Comparison of ENCODE assay signal across 9 cellular contexts in genomic region chr11:60265373-60266214, GRCh38. TPM values are rescaled to one million over a fixed set of nuclear protein-coding genes. Genes with fewer than 3 reads are reported as not detected.
DNase-seq lines count a peak whose midpoint lies in the region; ATAC-seq, FAIRE-seq and TF ChIP-seq lines count a peak whose summit lies in the region.
"Had no signal": no experiment of that assay in that cellular context is flagged by ENCODE, and none has a peak within 500 bp of the region (broad histone marks: within the 10 kb centered on the region; RNA-seq: fewer than 3 reads in every experiment).

No MANE protein-coding gene starts in this region.

- H3K4me1 ChIP-seq in K562 (replicated peaks in 1 of 2; ENCODE audit: control insufficient read depth in 2 of 2, insufficient read depth in 2 of 2, low read length in 2 of 2): no peaks in the 10 kb centered on the region; a peak in 1 of 5 replicates

- ATAC-seq in GM18511 (IDR thresholded peaks at IDR 0.05; ENCODE audit: unreplicated experiment) (peak; percentile 65), K562 (peak; percentile 76), left lobe of liver (peak; percentile 92), HG03135 (IDR thresholded peaks at IDR 0.05; ENCODE audit: unreplicated experiment) (no peak)

- FAIRE-seq in K562 (lab: Jason Lieb, UNC): peak; percentile 52

- no peak overlapping the region; the same call in 1 of the 2 replicates for H2AFZ ChIP-seq in K562 (ENCODE audit: low read depth, low read length)

- H3K79me2 ChIP-seq in K562 (ENCODE audit: control insufficient read depth, insufficient read depth, low read length): no peaks in the 10 kb centered on the region

- no peaks in the 10 kb centered on the region for H3K9me1 ChIP-seq in K562 (ENCODE audit: control insufficient read depth, insufficient read depth, low read length)

- no peak for TF ChIP-seq EP300 in K562 (IDR thresholded peaks at IDR 0.05; ENCODE audit: low read length)

- DNase-seq in Caki2 (ENCODE audit: low read depth) (peak; percentile 72), NCI-H2029 treated with DMSO at 0.1 percent for 48 hours (lab: John Stamatoyannopoulos, UW) (peak; percentile 44), K562 (ENCODE audit: extremely low read depth in 1 of 4, low spot score in 3 of 4) (peak; percentile 52 to 62 (median 58)), left lobe of liver (ENCODE audit: low spot score) (no peak), posterior vena cava (ENCODE audit: low spot score) (no peak)
- no peak for DNase-seq in activated T-cell treated with anti-CD3 and anti-CD28 coated beads, Interleukin-2, amount 50 U/mL, for 1 hour

- no peak for TF ChIP-seq POLR2A in K562 (conservative IDR thresholded peaks at IDR 0.05)

- H3K36me3 ChIP-seq in K562 (ENCODE audit: control insufficient read depth, insufficient read depth, low read length): no peaks in the 10 kb centered on the region

- CTCF ChIA-PET in K562 (lab: Yijun Ruan, JAX; ENCODE audit: low intra/inter-chr PET ratio): no interaction called here

- POLR2A ChIA-PET in K562 (lab: Yijun Ruan, JAX): interaction anchor here (0.7 kb wide), 1 partner anchor 468 kb away, joined by 3 read pairs; no protein-coding TSS in a partner anchor

- in situ Hi-C loops in Caki2 (cut with HindIII; ENCODE audit: low pct_unique_long_range_greater_than_20kb, low sequenced_read_pairs): no loop called here
- in situ Hi-C loops in K562 (cut with MboI): no loop called here

- H3K4me3 ChIP-seq in K562: no peak overlapping the region

- H3K4me2 ChIP-seq in K562 (ENCODE audit: insufficient read depth, low read length): no peak overlapping the region

- no peaks in the 10 kb centered on the region for H4K20me1 ChIP-seq in K562 (replicated peaks; ENCODE audit: control insufficient read depth, insufficient read depth, low read length)

- peak; percentile 69 to 82 for TF ChIP-seq RAD21 in K562 (CRISPR knock-in tag; conservative IDR thresholded peaks at IDR 0.05 in 1 of 2, IDR thresholded peaks at IDR 0.05 in 1 of 2)

- no peaks in the 10 kb centered on the region for H3K9me3 ChIP-seq in K562 (replicated peaks; ENCODE audit: control insufficient read depth, insufficient read depth, low read depth, low read length)

- H3K27me3 ChIP-seq in K562 (ENCODE audit: control insufficient read depth in 2 of 2, insufficient read depth in 2 of 2, low read length in 2 of 2): peaks cover 0 to 6% of the 10 kb centered on the region in 2 experiments; a peak in 1 of 5 replicates

- intact Hi-C loops in K562 (cut with micrococcal nuclease): loop anchor here (2.0 to 10.0 kb wide), 4 partner anchors 77 to 489 kb away; partner anchors contain the start of gene MS4A15
- intact Hi-C loops in posterior vena cava (cut with DNase I): no loop called here

- peak; percentile 58 to 81 (median 76); a peak in 5 of 6 replicates for TF ChIP-seq CTCF in K562 (IDR thresholded peaks at IDR 0.05 in 2 of 3, conservative IDR thresholded peaks at IDR 0.05 in 1 of 3; ENCODE audit: insufficient read depth in 2 of 3, low read depth in 1 of 3, low read length in 3 of 3)

- no peak overlapping the region for H3K9ac ChIP-seq in K562 (ENCODE audit: insufficient read depth in 1 of 2, low read depth in 2 of 2, low read length in 2 of 2)

- WGBS in K562 (ENCODE audit: insufficient coverage, low coverage, missing lambda C conversion rate): 4% methylated on average over 4 of the region's 4 CpGs

- H3K27ac ChIP-seq in K562 (ENCODE audit: extremely low read depth, low read depth, low read length): no peak overlapping the region

- BruUV-seq in K562 (replicated peaks; lab: Mats Ljungman, UMichigan): no TSS peak

TF ChIP-seq in K562, 482 proteins besides CTCF, POLR2A, EP300 and RAD21 (continues in another document):
- TF ChIP-seq MXI1 (IDR thresholded peaks at IDR 0.05; ENCODE audit: low read depth, low read length) (no peak), NFXL1 (CRISPR knock-in tag; IDR thresholded peaks at IDR 0.05) (no peak), HBP1 (CRISPR knock-in tag; IDR thresholded peaks at IDR 0.05) (no peak), SMAD3 (CRISPR knock-in tag; conservative IDR thresholded peaks at IDR 0.05) (no peak), DEAF1 (CRISPR knock-in tag; IDR thresholded peaks at IDR 0.05) (peak; percentile 42; the same call in 1 of the 2 replicates), BCL6 (CRISPR knock-in tag; IDR thresholded peaks at IDR 0.05) (no peak), ZNF23 (CRISPR knock-in tag; IDR thresholded peaks at IDR 0.05) (no peak), ELK1 (CRISPR knock-in tag; IDR thresholded peaks at IDR 0.05) (no peak), SOX6 (IDR thresholded peaks at IDR 0.05) (no peak)

RNA-seq across cellular contexts. Expression of gene MS4A4A, which starts 14.9 kb away (rescaled TPM):
- total RNA-seq in Caki2 (2014; rRNA removed; shearing (Covaris generic); ENCODE audit: low replicate concordance): not detected in 2 replicates
- not detected in 2 replicates for total RNA-seq in K562 (2011; cell fraction: chromatin; rRNA removed; ENCODE audit: low replicate concordance)
- 0.39 TPM in 1 of 2 replicates, not detected in the other for total RNA-seq in K562 (2011; cell fraction: nucleolus; rRNA removed)
- total RNA-seq in K562 (2011; cell fraction: nucleoplasm; rRNA removed): 0.81 TPM in 1 of 2 replicates, not detected in the other
- total RNA-seq in K562 (2014; rRNA removed) (7.4 and 8.2 TPM in 2 replicates), K562 (2014; rRNA removed; fragmentation: Illumina TruSeq; extraction: Trizol) (10.0 and 10.1 TPM in 2 replicates), K562 (2015; rRNA removed; fragmentation: Illumina TruSeq; extraction: Trizol) (12.0 and 13.1 TPM in 2 replicates), K562 (2021) (10.7 and 11.2 TPM in 2 replicates), left lobe of liver (5.6 TPM), posterior vena cava (10 to 100 TPM; 30.1 to 72.0 TPM)
- polyA plus RNA-seq in K562 (2011; rRNA removed) (0.77 and 101 TPM in 2 replicates), K562 (2014; fragmentation: Illumina TruSeq; extraction: Trizol) (8.6 and 9.3 TPM in 2 replicates), K562 (2014; fragmentation: Nextera tagmentation; extraction: Ambion mirVana) (10 to 100 TPM; 40.0 to 41.4 TPM), K562 (2014; rRNA removed) (5.8 and 10.0 TPM in 2 replicates)
- polyA plus RNA-seq in K562 (2011; cell fraction: cytosol; rRNA removed): 0.45 and 83.5 TPM in 2 replicates
- 0.21 and 52.5 TPM in 2 replicates for polyA plus RNA-seq in K562 (2011; cell fraction: nucleus; rRNA removed)
- 7.2 and 8.2 TPM in 2 replicates for polyA plus RNA-seq in K562 (2012)
- polyA minus RNA-seq in K562 (2011; rRNA and poly(A)+ RNA removed): 0.32 and 63.7 TPM in 2 replicates
- polyA minus RNA-seq in K562 (2011; cell fraction: cytosol; rRNA and poly(A)+ RNA removed): 18.3 TPM in 1 of 2 replicates, not detected in the other
- polyA minus RNA-seq in K562 (2011; cell fraction: nucleus; rRNA and poly(A)+ RNA removed): 50.8 TPM in 1 of 2 replicates, not detected in the other

RNA-seq across cellular contexts. Expression of gene MS4A4E, which starts 22.7 kb away (rescaled TPM):
- total RNA-seq in Caki2 (2014; rRNA removed; shearing (Covaris generic); ENCODE audit: low replicate concordance): not detected in 2 replicates
- total RNA-seq in K562 (2011; cell fraction: chromatin; rRNA removed; ENCODE audit: low replicate concordance): not detected in 2 replicates
- total RNA-seq in K562 (2011; cell fraction: nucleolus; rRNA removed): not detected in 2 replicates
- total RNA-seq in K562 (2011; cell fraction: nucleoplasm; rRNA removed): not detected in 2 replicates
- 0.24 and 0.36 TPM in 2 replicates for total RNA-seq in K562 (2014; rRNA removed)
- 0.32 TPM in 1 of 2 replicates, not detected in the other for total RNA-seq in K562 (2014; rRNA removed; fragmentation: Illumina TruSeq; extraction: Trizol)
- 0.65 and 0.87 TPM in 2 replicates for total RNA-seq in K562 (2015; rRNA removed; fragmentation: Illumina TruSeq; extraction: Trizol)
- total RNA-seq in K562 (2021): 0.33 TPM in 1 of 2 replicates, not detected in the other
- 0.27 TPM in 1 of 2 replicates, not detected in the other for polyA plus RNA-seq in K562 (2011; rRNA removed)
- polyA plus RNA-seq in K562 (2011; cell fraction: cytosol; rRNA removed): not detected in 2 replicates
- 0.16 and 1.2 TPM in 2 replicates for polyA plus RNA-seq in K562 (2011; cell fraction: nucleus; rRNA removed)
- polyA plus RNA-seq in K562 (2012): 0.61 and 1.3 TPM in 2 replicates
- polyA plus RNA-seq in K562 (2014; fragmentation: Illumina TruSeq; extraction: Trizol): 0.14 and 0.36 TPM in 2 replicates
- polyA plus RNA-seq in K562 (2014; fragmentation: Nextera tagmentation; extraction: Ambion mirVana): under 1 TPM; 0.11 to 0.22 TPM
- 0.27 and 0.81 TPM in 2 replicates for polyA plus RNA-seq in K562 (2014; rRNA removed)
- 0.84 TPM in 1 of 2 replicates, not detected in the other for polyA minus RNA-seq in K562 (2011; rRNA and poly(A)+ RNA removed)
- not detected in 2 replicates for polyA minus RNA-seq in K562 (2011; cell fraction: cytosol; rRNA and poly(A)+ RNA removed)
- polyA minus RNA-seq in K562 (2011; cell fraction: nucleus; rRNA and poly(A)+ RNA removed): 2.4 TPM in 1 of 2 replicates, not detected in the other
- total RNA-seq in left lobe of liver: 2.3 TPM
- total RNA-seq in posterior vena cava: 1 to 10 TPM; 1.3 to 7.6 TPM
- total RNA-seq: skeletal muscle tissue had no signal

Comparison
In these comparisons a context has a peak if more than half of its experiments do, and no peak if none do; other contexts are left out.
1. DNase-seq: peak in Caki2 (single experiment), NCI-H2029 treated with DMSO at 0.1 percent for 48 hours (single experiment) and K562 (4 of 4); none in left lobe of liver (single experiment), posterior vena cava (single experiment) and activated T-cell treated with anti-CD3 and anti-CD28 coated beads, Interleukin-2, amount 50 U/mL, for 1 hour (single experiment).